Comparison of ENCODE assay signal across 29 cellular contexts in genomic region chr1:210938416-210938925, GRCh38.
"Had no signal": no experiment of that assay in that cellular context is flagged by ENCODE, and none has a peak within 500 bp of the region (broad histone marks: within the 10 kb centered on the region; RNA-seq: fewer than 3 reads in every experiment).

No MANE protein-coding gene starts in this region.

- H3K4me2 ChIP-seq: hepatocyte, smooth muscle cell had no signal

- H3K27ac Mint-ChIP-seq: activated CD4-positive, alpha-beta T cell treated with anti-CD3 and anti-CD28 coated beads, Interleukin-2, amount 10 ng/mL, durations not matched to agents 7 days and 5 days; activated CD8-positive, alpha-beta T cell treated with anti-CD3 and anti-CD28 coated beads for 36 hours; activated naive CD4-positive, alpha-beta T cell treated with anti-CD3 and anti-CD28 coated beads, Interleukin-2, amount 50 U/mL, for 24 hours; activated naive CD8-positive, alpha-beta T cell treated with anti-CD3 and anti-CD28 coated beads, Interleukin-2, amount 50 U/mL, for 24 hours; activated T-helper 17 cell treated with anti-CD3 and anti-CD28 coated beads, Interleukin-2, amount 50 U/mL, for 72 hours; naive B cell; nephron progenitor cell; type B pancreatic cell; WTC11 had no signal

- H2AFZ ChIP-seq: hepatocyte, parathyroid adenoma had no signal

- ATAC-seq: activated CD8-positive, alpha-beta T cell treated with anti-CD3 and anti-CD28 coated beads for 36 hours; activated naive CD8-positive, alpha-beta T cell treated with anti-CD3 and anti-CD28 coated beads, Interleukin-2, amount 50 U/mL, for 24 hours; activated T-cell treated with anti-CD3 and anti-CD28 coated beads, Interleukin-2, amount 50 U/mL, for 4 hours; activated T-helper 17 cell treated with anti-CD3 and anti-CD28 coated beads, Interleukin-2, amount 50 U/mL, for 72 hours; foreskin keratinocyte; left cardiac atrium; left ventricle myocardium superior; psoas muscle; WTC11 had no signal

- H3K27me3 Mint-ChIP-seq: activated CD4-positive, alpha-beta T cell treated with anti-CD3 and anti-CD28 coated beads, Interleukin-2, amount 10 ng/mL, durations not matched to agents 7 days and 5 days; activated CD8-positive, alpha-beta T cell treated with anti-CD3 and anti-CD28 coated beads for 36 hours; activated naive CD8-positive, alpha-beta T cell treated with anti-CD3 and anti-CD28 coated beads, Interleukin-2, amount 50 U/mL, for 24 hours; activated T-helper 17 cell treated with anti-CD3 and anti-CD28 coated beads, Interleukin-2, amount 50 U/mL, for 72 hours; central memory CD8-positive, alpha-beta T cell; naive B cell; type B pancreatic cell had no signal

- H3K9me3 Mint-ChIP-seq: activated CD4-positive, alpha-beta T cell treated with anti-CD3 and anti-CD28 coated beads, Interleukin-2, amount 10 ng/mL, durations not matched to agents 7 days and 5 days; activated CD8-positive, alpha-beta T cell treated with anti-CD3 and anti-CD28 coated beads for 36 hours; activated naive CD4-positive, alpha-beta T cell treated with anti-CD3 and anti-CD28 coated beads, Interleukin-2, amount 50 U/mL, for 24 hours; activated naive CD8-positive, alpha-beta T cell treated with anti-CD3 and anti-CD28 coated beads, Interleukin-2, amount 50 U/mL, for 24 hours; activated T-cell treated with anti-CD3 and anti-CD28 coated beads, Interleukin-2, amount 50 U/mL, for 4 hours; activated T-helper 17 cell treated with anti-CD3 and anti-CD28 coated beads, Interleukin-2, amount 50 U/mL, for 72 hours; central memory CD8-positive, alpha-beta T cell; naive B cell; nephron progenitor cell; type B pancreatic cell; WTC11 had no signal

- H3K36me3 Mint-ChIP-seq: activated naive CD4-positive, alpha-beta T cell treated with anti-CD3 and anti-CD28 coated beads, Interleukin-2, amount 50 U/mL, for 24 hours; naive B cell; type B pancreatic cell; WTC11 had no signal

- DNase-seq: activated CD4-positive, alpha-beta T cell treated with anti-CD3 and anti-CD28 coated beads for 1 hour; activated CD4-positive, alpha-beta T cell treated with anti-CD3 and anti-CD28 coated beads, Interleukin-2, amount 10 ng/mL, durations not matched to agents 7 days and 5 days; activated CD8-positive, alpha-beta T cell treated with anti-CD3 and anti-CD28 coated beads for 36 hours; activated naive CD8-positive, alpha-beta T cell treated with anti-CD3 and anti-CD28 coated beads, Interleukin-2, amount 50 U/mL, for 24 hours; activated T-cell treated with anti-CD3 and anti-CD28 coated beads, Interleukin-2, amount 50 U/mL, for 4 hours; dermis blood vessel endothelial cell; effector CD4-positive, alpha-beta T cell; foreskin keratinocyte; glutamatergic neuron; left cardiac atrium; left ventricle myocardium superior; naive B cell; nephron progenitor cell; psoas muscle; sigmoid colon; stimulated activated CD4-positive, alpha-beta T cell treated with anti-CD3 and anti-CD28 coated beads, Interleukin-2, amount 100 ng/mL, for 24 hours; stimulated activated naive CD4-positive, alpha-beta T cell treated with Interleukin-2 at 50 U/mL for 16 hours; T-helper 2 cell; uterus had no signal

- H3K4me1 ChIP-seq: esophagus muscularis mucosa, foreskin keratinocyte, parathyroid adenoma, psoas muscle, uterus had no signal

- H3K4me3 ChIP-seq: esophagus muscularis mucosa, hepatocyte, psoas muscle, sigmoid colon, smooth muscle cell, thoracic aorta, uterus had no signal

- H3K36me3 ChIP-seq: esophagus muscularis mucosa, sigmoid colon, thoracic aorta, uterus had no signal

- H3K4me1 Mint-ChIP-seq: activated naive CD4-positive, alpha-beta T cell treated with anti-CD3 and anti-CD28 coated beads, Interleukin-2, amount 50 U/mL, for 24 hours; activated T-helper 17 cell treated with anti-CD3 and anti-CD28 coated beads, Interleukin-2, amount 50 U/mL, for 72 hours; central memory CD8-positive, alpha-beta T cell; naive B cell; nephron progenitor cell; WTC11 had no signal

- H3K27ac ChIP-seq: esophagus muscularis mucosa, foreskin keratinocyte, hepatocyte, parathyroid adenoma, psoas muscle, sigmoid colon, thoracic aorta, uterus had no signal

- H3K4me3 Mint-ChIP-seq: activated CD4-positive, alpha-beta T cell treated with anti-CD3 and anti-CD28 coated beads, Interleukin-2, amount 10 ng/mL, durations not matched to agents 7 days and 5 days; activated CD8-positive, alpha-beta T cell treated with anti-CD3 and anti-CD28 coated beads for 36 hours; activated naive CD4-positive, alpha-beta T cell treated with anti-CD3 and anti-CD28 coated beads, Interleukin-2, amount 50 U/mL, for 24 hours; activated naive CD8-positive, alpha-beta T cell treated with anti-CD3 and anti-CD28 coated beads, Interleukin-2, amount 50 U/mL, for 24 hours; activated T-cell treated with anti-CD3 and anti-CD28 coated beads, Interleukin-2, amount 50 U/mL, for 4 hours; activated T-helper 17 cell treated with anti-CD3 and anti-CD28 coated beads, Interleukin-2, amount 50 U/mL, for 72 hours; central memory CD8-positive, alpha-beta T cell; naive B cell; nephron progenitor cell; type B pancreatic cell; WTC11 had no signal

- H3K79me2 ChIP-seq: hepatocyte, parathyroid adenoma had no signal

- H3K27me3 ChIP-seq: esophagus muscularis mucosa, foreskin keratinocyte, hepatocyte, sigmoid colon, uterus had no signal
